In the genomic region with DNA sequence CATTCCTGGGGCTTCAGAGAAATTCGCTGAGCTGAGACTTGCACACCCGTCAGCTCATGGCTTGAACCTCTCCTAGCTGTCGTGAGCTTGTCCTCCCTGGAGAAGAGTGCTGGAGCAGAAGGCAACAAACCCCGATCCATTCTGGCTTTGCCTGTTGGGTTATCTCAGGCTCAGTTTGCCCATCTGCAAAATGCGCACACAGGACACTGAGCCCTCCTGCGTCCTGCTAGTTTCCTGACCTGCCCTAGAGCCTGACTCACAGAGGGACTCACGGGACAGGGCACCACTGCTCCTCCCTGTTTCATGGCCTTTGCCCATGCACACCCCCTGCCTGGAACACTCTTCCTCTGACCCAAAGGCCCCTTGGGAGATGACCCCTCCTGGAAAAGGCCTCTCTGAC, we compare ENCODE assay signal across 1 cellular context.
A peak's percentile ranks its signal among the peaks of the same experiment; 100 is the strongest.
TF ChIP-seq lines count a peak whose summit lies in the region.

No MANE protein-coding gene starts in this region.

TF ChIP-seq in WTC11, 78 proteins besides CTCF, POLR2A, EP300 and RAD21 (continued from another document):
- TF ChIP-seq, protein P1, sequence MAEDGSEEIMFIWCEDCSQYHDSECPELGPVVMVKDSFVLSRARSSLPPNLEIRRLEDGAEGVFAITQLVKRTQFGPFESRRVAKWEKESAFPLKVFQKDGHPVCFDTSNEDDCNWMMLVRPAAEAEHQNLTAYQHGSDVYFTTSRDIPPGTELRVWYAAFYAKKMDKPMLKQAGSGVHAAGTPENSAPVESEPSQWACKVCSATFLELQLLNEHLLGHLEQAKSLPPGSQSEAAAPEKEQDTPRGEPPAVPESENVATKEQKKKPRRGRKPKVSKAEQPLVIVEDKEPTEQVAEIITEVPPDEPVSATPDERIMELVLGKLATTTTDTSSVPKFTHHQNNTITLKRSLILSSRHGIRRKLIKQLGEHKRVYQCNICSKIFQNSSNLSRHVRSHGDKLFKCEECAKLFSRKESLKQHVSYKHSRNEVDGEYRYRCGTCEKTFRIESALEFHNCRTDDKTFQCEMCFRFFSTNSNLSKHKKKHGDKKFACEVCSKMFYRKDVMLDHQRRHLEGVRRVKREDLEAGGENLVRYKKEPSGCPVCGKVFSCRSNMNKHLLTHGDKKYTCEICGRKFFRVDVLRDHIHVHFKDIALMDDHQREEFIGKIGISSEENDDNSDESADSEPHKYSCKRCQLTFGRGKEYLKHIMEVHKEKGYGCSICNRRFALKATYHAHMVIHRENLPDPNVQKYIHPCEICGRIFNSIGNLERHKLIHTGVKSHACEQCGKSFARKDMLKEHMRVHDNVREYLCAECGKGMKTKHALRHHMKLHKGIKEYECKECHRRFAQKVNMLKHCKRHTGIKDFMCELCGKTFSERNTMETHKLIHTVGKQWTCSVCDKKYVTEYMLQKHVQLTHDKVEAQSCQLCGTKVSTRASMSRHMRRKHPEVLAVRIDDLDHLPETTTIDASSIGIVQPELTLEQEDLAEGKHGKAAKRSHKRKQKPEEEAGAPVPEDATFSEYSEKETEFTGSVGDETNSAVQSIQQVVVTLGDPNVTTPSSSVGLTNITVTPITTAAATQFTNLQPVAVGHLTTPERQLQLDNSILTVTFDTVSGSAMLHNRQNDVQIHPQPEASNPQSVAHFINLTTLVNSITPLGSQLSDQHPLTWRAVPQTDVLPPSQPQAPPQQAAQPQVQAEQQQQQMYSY (CRISPR knock-in tag; IDR thresholded peaks at IDR 0.05), result no peak
- TF ChIP-seq GABPB1 (CRISPR knock-in tag; IDR thresholded peaks at IDR 0.05), result no peak
- TF ChIP-seq SP1 (CRISPR knock-in tag; conservative IDR thresholded peaks at IDR 0.05), result no peak
- TF ChIP-seq, protein P2, sequence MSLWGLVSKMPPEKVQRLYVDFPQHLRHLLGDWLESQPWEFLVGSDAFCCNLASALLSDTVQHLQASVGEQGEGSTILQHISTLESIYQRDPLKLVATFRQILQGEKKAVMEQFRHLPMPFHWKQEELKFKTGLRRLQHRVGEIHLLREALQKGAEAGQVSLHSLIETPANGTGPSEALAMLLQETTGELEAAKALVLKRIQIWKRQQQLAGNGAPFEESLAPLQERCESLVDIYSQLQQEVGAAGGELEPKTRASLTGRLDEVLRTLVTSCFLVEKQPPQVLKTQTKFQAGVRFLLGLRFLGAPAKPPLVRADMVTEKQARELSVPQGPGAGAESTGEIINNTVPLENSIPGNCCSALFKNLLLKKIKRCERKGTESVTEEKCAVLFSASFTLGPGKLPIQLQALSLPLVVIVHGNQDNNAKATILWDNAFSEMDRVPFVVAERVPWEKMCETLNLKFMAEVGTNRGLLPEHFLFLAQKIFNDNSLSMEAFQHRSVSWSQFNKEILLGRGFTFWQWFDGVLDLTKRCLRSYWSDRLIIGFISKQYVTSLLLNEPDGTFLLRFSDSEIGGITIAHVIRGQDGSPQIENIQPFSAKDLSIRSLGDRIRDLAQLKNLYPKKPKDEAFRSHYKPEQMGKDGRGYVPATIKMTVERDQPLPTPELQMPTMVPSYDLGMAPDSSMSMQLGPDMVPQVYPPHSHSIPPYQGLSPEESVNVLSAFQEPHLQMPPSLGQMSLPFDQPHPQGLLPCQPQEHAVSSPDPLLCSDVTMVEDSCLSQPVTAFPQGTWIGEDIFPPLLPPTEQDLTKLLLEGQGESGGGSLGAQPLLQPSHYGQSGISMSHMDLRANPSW (CRISPR knock-in tag; conservative IDR thresholded peaks at IDR 0.05; ENCODE audit: low read depth), result no peak
- TF ChIP-seq EMX1 (CRISPR knock-in tag; IDR thresholded peaks at IDR 0.05), result no peak
- TF ChIP-seq GTF2I (CRISPR knock-in tag; conservative IDR thresholded peaks at IDR 0.05), result 0 out of 2 replicates have a peak, but pooled peaks have one; percentile 39
- TF ChIP-seq ATF1 (CRISPR knock-in tag; IDR thresholded peaks at IDR 0.05), result no peak
